25 cellular contexts compared by ENCODE assay signal in the genomic region with DNA sequence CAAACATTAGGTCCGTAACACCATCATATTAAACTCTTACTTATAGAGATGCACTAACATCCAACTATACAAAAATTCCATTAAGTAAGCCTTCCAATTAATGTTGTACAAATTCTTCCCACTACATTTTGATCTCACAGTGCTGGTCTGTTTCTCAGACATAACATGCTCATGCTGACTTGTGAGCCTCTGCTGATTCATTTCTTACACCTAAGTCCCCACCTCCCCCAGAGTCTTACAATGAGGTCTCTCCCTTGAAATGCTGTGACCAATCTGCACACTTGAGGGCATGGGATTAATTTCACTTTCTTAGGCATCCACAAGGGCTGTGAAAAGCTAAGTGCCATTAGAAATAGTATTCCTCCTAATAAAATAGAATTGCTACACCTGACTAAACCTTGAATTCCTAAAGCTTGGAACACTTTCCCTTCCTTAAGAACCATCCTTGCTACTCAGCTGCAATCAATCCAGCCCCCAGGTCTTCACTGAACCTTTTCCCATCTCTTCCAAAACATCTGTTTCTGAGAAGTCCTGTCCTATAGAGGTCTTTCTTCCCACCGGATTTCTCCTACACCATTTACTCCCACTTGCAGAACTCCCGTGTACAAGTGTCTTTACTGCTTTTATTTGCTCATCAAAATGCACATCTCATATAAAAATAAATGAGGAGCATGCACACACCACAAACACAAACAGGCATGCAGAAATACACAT. TPM values are rescaled to one million over a fixed set of nuclear protein-coding genes. Genes with fewer than 3 reads are reported as not detected.
"Had no signal": no experiment of that assay in that cellular context is flagged by ENCODE, and none has a peak within 500 bp of the region (broad histone marks: within the 10 kb centered on the region; RNA-seq: fewer than 3 reads in every experiment).

No MANE protein-coding gene starts in this region.

- H3K4me1 Mint-ChIP-seq: naive B cell; nephron; stimulated activated naive B cell treated with anti-CD40 and anti-IgM and Interleukin-4, amounts not matched to agents 10 μg/mL and 1 μg/mL and 100 μg/mL, for 72 hours; stimulated activated naive CD8-positive, alpha-beta T cell treated with anti-CD3 and anti-CD28 coated beads, Interleukin-15, amount 100 ng/mL, for 72 hours had no signal

- H3K4me3 ChIP-seq: esophagus muscularis mucosa, hepatocyte, lung, skin epidermis, testis, tibial nerve, upper lobe of right lung, vagina had no signal

- H3K36me3 Mint-ChIP-seq: naive B cell; stimulated activated naive B cell treated with anti-CD40 and anti-IgM and Interleukin-4, amounts not matched to agents 10 μg/mL and 1 μg/mL and 100 μg/mL, for 72 hours had no signal

- H3K27ac ChIP-seq: esophagus muscularis mucosa, hepatocyte, skin epidermis, testis, tibial nerve, upper lobe of right lung, vagina had no signal

- H3K27ac Mint-ChIP-seq: naive B cell; stimulated activated naive B cell treated with anti-CD40 and anti-IgM and Interleukin-4, amounts not matched to agents 10 μg/mL and 1 μg/mL and 100 μg/mL, for 72 hours; stimulated activated naive CD8-positive, alpha-beta T cell treated with anti-CD3 and anti-CD28 coated beads, Interleukin-15, amount 100 ng/mL, for 72 hours had no signal

- H3K79me2 ChIP-seq: hepatocyte had no signal

- FAIRE-seq: endometrium had no signal

- H3K9me3 ChIP-seq: esophagus muscularis mucosa, testis, tibial nerve, upper lobe of right lung, vagina had no signal

- H3K27me3 ChIP-seq: esophagus muscularis mucosa, hepatocyte, testis, tibial nerve, upper lobe of right lung, vagina had no signal

- ATAC-seq: left colon; left ventricle myocardium superior; sciatic nerve; stimulated activated naive B cell treated with anti-CD40 and anti-IgM and Interleukin-4, amounts not matched to agents 10 μg/mL and 1 μg/mL and 100 μg/mL, for 72 hours; stimulated activated naive CD8-positive, alpha-beta T cell treated with anti-CD3 and anti-CD28 coated beads, Interleukin-15, amount 100 ng/mL, for 72 hours; upper lobe of right lung had no signal

- H3K4me3 Mint-ChIP-seq: naive B cell; nephron; stimulated activated naive B cell treated with anti-CD40 and anti-IgM and Interleukin-4, amounts not matched to agents 10 μg/mL and 1 μg/mL and 100 μg/mL, for 72 hours; stimulated activated naive CD8-positive, alpha-beta T cell treated with anti-CD3 and anti-CD28 coated beads, Interleukin-15, amount 100 ng/mL, for 72 hours had no signal

- H3K36me3 ChIP-seq: esophagus muscularis mucosa, tibial nerve, upper lobe of right lung, vagina had no signal

- H3K4me1 ChIP-seq: esophagus muscularis mucosa, testis, tibial nerve, upper lobe of right lung, vagina had no signal

- DNase-seq: effector memory CD4-positive, alpha-beta T cell; head of caudate nucleus; left colon; left ventricle myocardium superior; naive B cell; posterior cingulate gyrus; stimulated activated CD4-positive, alpha-beta T cell treated with anti-CD3 and anti-CD28 coated beads, Interleukin-2, amount 100 ng/mL, for 24 hours; stimulated activated CD4-positive, alpha-beta T cell treated with anti-CD3 and anti-CD28 coated beads, Interleukin-4, amount 100 ng/mL, for 4 hours; stimulated activated naive B cell treated with anti-CD40 and anti-IgM and Interleukin-4, amounts not matched to agents 10 μg/mL and 1 μg/mL and 100 μg/mL, for 72 hours; stimulated activated naive CD8-positive, alpha-beta T cell treated with anti-CD3 and anti-CD28 coated beads, Interleukin-15, amount 100 ng/mL, for 72 hours; testis; upper lobe of right lung had no signal

- H3K9me3 Mint-ChIP-seq: naive B cell; nephron; stimulated activated naive B cell treated with anti-CD40 and anti-IgM and Interleukin-4, amounts not matched to agents 10 μg/mL and 1 μg/mL and 100 μg/mL, for 72 hours; stimulated activated naive CD8-positive, alpha-beta T cell treated with anti-CD3 and anti-CD28 coated beads, Interleukin-15, amount 100 ng/mL, for 72 hours had no signal

- H3K4me2 ChIP-seq: hepatocyte had no signal

- H2AFZ ChIP-seq: hepatocyte had no signal

RNA-seq across cellular contexts. Expression of a gene that starts 2.0 kb away (rescaled TPM):
- total RNA-seq: esophagus muscularis mucosa, hepatocyte, kidney epithelial cell, left colon, left ventricle myocardium superior, osteocyte, pulmonary artery endothelial cell, subcutaneous adipose tissue, testis, tibial nerve, upper lobe of right lung, vagina had no signal
- polyA plus RNA-seq: hepatocyte had no signal

RNA-seq across cellular contexts. Expression of a gene that starts 6.9 kb away (rescaled TPM):
- total RNA-seq: esophagus muscularis mucosa, hepatocyte, kidney epithelial cell, left colon, left ventricle myocardium superior, osteocyte, pulmonary artery endothelial cell, subcutaneous adipose tissue, testis, tibial nerve, vagina had no signal
- polyA plus RNA-seq: hepatocyte had no signal

RNA-seq across cellular contexts. Expression of a gene that starts 13.4 kb away (rescaled TPM):
- total RNA-seq: hepatocyte, kidney epithelial cell, left colon, left ventricle myocardium superior, osteocyte, pulmonary artery endothelial cell, testis, upper lobe of right lung, vagina had no signal
- polyA plus RNA-seq: hepatocyte had no signal

RNA-seq across cellular contexts. Expression of a gene that starts 20.8 kb away (rescaled TPM):
- total RNA-seq: hepatocyte, kidney epithelial cell, osteocyte, pulmonary artery endothelial cell had no signal
- polyA plus RNA-seq: hepatocyte had no signal

RNA-seq across cellular contexts. Expression of a gene that starts 22.1 kb away (rescaled TPM):
- total RNA-seq: esophagus muscularis mucosa, kidney epithelial cell, left colon, left ventricle myocardium superior, osteocyte, pulmonary artery endothelial cell, sciatic nerve, subcutaneous adipose tissue, tibial nerve, upper lobe of right lung, vagina had no signal
- polyA plus RNA-seq: lung had no signal
